In genomic region chr17:50200447-50201225, GRCh38 we compare ENCODE assay signal across 8 cellular contexts. TPM values are rescaled to one million over a fixed set of nuclear protein-coding genes. Genes with fewer than 3 reads are reported as not detected.
DNase-seq lines count a peak whose midpoint lies in the region; ATAC-seq lines count a peak whose summit lies in the region.

No MANE protein-coding gene starts in this region.

- no peak overlapping the region for H3K27ac ChIP-seq in BLaER1 treated with 17β-estradiol and CSF1 and Interleukin-3, amounts not matched to agents 10 nM and 100 nM
- no peak overlapping the region for H3K27ac ChIP-seq in Karpas-422 (ENCODE audit: low read length)

- no peaks in the 10 kb centered on the region for H3K9me2 ChIP-seq in Karpas-422 (replicated peaks; ENCODE audit: insufficient read depth, low read length)

- DNase-seq in Karpas-422 = peak; percentile 93
- DNase-seq in SHP77 treated with DMSO at 0.1 percent for 48 hours (lab: John Stamatoyannopoulos, UW) = peak; percentile 12
- DNase-seq in activated gamma-delta T cell treated with Interleukin-2 at 50 U/mL for 16 hours = peak; percentile 79
- DNase-seq in foreskin melanocyte = peak; percentile 61
- peak; percentile 86 for DNase-seq in stromal cell of bone marrow (ENCODE audit: low read depth)

- H3K4me3 ChIP-seq in BLaER1 treated with 17β-estradiol and CSF1 and Interleukin-3, amounts not matched to agents 10 nM and 100 nM = peak overlapping the region; percentile 44 to 67 (median 54)
- no peak overlapping the region; the same call in 1 of the 2 replicates for H3K4me3 ChIP-seq in Karpas-422 (ENCODE audit: low read length)
- peak overlapping the region; percentile 30 for H3K4me3 ChIP-seq in neuron (ENCODE audit: low read length)

- peaks cover 14 to 27% (median 22%) of the 10 kb centered on the region in 10 experiments; a peak in 19 of 20 replicates for H3K4me1 ChIP-seq in BLaER1 treated with 17β-estradiol and CSF1 and Interleukin-3, amounts not matched to agents 10 nM and 100 nM
- H3K4me1 ChIP-seq in Karpas-422 (ENCODE audit: low read length) (peaks cover 9% of the 10 kb centered on the region; the same call in 1 of the 2 replicates), neuron (ENCODE audit: insufficient read depth, low read length) (peaks cover 8% of the 10 kb centered on the region)

- peak overlapping the region in 10 of 11 experiments; percentile 52 to 78 (median 66); a peak in 18 of 22 replicates for H3K9ac ChIP-seq in BLaER1 treated with 17β-estradiol and CSF1 and Interleukin-3, amounts not matched to agents 10 nM and 100 nM
- H3K9ac ChIP-seq in Karpas-422 (ENCODE audit: low read length) = no peak overlapping the region

- no peaks in the 10 kb centered on the region for H3K9me3 ChIP-seq in BLaER1 treated with 17β-estradiol and CSF1 and Interleukin-3, amounts not matched to agents 10 nM and 100 nM (replicated peaks in 1 of 11)
- H3K9me3 ChIP-seq in Karpas-422 (ENCODE audit: low read length) (no peaks in the 10 kb centered on the region), neuron (ENCODE audit: low read length) (no peaks in the 10 kb centered on the region)

- no peaks in the 10 kb centered on the region for H3K36me3 ChIP-seq in BLaER1 treated with 17β-estradiol and CSF1 and Interleukin-3, amounts not matched to agents 10 nM and 100 nM
- H3K36me3 ChIP-seq in Karpas-422 (ENCODE audit: insufficient read depth, low read length) (no peaks in the 10 kb centered on the region), neuron (ENCODE audit: insufficient read depth, low read length) (no peaks in the 10 kb centered on the region)

- peak; percentile 72 for ATAC-seq in GM19438 (IDR thresholded peaks at IDR 0.05; ENCODE audit: low read depth, unreplicated experiment)

- peaks cover 0 to 11% (median 0%) of the 10 kb centered on the region in 11 experiments; a peak in 1 of 22 replicates for H4K20me1 ChIP-seq in BLaER1 treated with 17β-estradiol and CSF1 and Interleukin-3, amounts not matched to agents 10 nM and 100 nM
- H4K20me1 ChIP-seq in Karpas-422 (ENCODE audit: insufficient read depth, low read depth, low read length) = no peaks in the 10 kb centered on the region

- peaks cover 52 to 72% (median 61%) of the 10 kb centered on the region in 11 experiments for H3K27me3 ChIP-seq in BLaER1 treated with 17β-estradiol and CSF1 and Interleukin-3, amounts not matched to agents 10 nM and 100 nM
- H3K27me3 ChIP-seq in Karpas-422 (ENCODE audit: low read length) (no peaks in the 10 kb centered on the region), neuron (ENCODE audit: insufficient read depth, low read length) (peaks cover 54% of the 10 kb centered on the region)

- no peaks in the 10 kb centered on the region for H3K79me2 ChIP-seq in Karpas-422 (ENCODE audit: low read length)

- peak overlapping the region; percentile 74 to 97 (median 92) for H3K4me2 ChIP-seq in BLaER1 treated with 17β-estradiol and CSF1 and Interleukin-3, amounts not matched to agents 10 nM and 100 nM
- H3K4me2 ChIP-seq in Karpas-422 (ENCODE audit: low read depth, low read length, poor library complexity, severe bottlenecking) = peak overlapping the region; percentile 62

- H2AFZ ChIP-seq in Karpas-422 (ENCODE audit: low read length) = no peak overlapping the region
- H2AFZ ChIP-seq in neuron (ENCODE audit: low read depth, low read length) = no peak overlapping the region

RNA-seq across cellular contexts. Expression of gene COL1A1, which starts 0.8 kb away (rescaled TPM):
- not detected in 2 replicates for total RNA-seq in Karpas-422 (2014; rRNA removed; shearing (Covaris generic); ENCODE audit: low replicate concordance)

RNA-seq across cellular contexts. Expression of gene SGCA, which starts 34.8 kb away (rescaled TPM):
- not detected in 2 replicates for total RNA-seq in Karpas-422 (2014; rRNA removed; shearing (Covaris generic); ENCODE audit: low replicate concordance)

RNA-seq across cellular contexts. Expression of gene PPP1R9B, which starts 50.2 kb away (rescaled TPM):
- total RNA-seq in Karpas-422 (2014; rRNA removed; shearing (Covaris generic); ENCODE audit: low replicate concordance) = 41.0 and 106 TPM in 2 replicates

Comparison
In these comparisons a context has a peak if more than half of its experiments do, and no peak if none do; other contexts are left out.
1. DNase-seq: peak in every context shown above with its lines; median percentile 93 in Karpas-422; 86 in stromal cell of bone marrow; 79 in activated gamma-delta T cell treated with Interleukin-2 at 50 U/mL for 16 hours; 61 in foreskin melanocyte; 12 in SHP77 treated with DMSO at 0.1 percent for 48 hours.